14 cellular contexts compared by ENCODE assay signal in genomic region chr13:80524447-80525215, GRCh38.
"Had no signal": no experiment of that assay in that cellular context is flagged by ENCODE, and none has a peak within 500 bp of the region (broad histone marks: within the 10 kb centered on the region; RNA-seq: fewer than 3 reads in every experiment).

No MANE protein-coding gene starts in this region.

- H3K27me3 ChIP-seq: adrenal gland, upper lobe of left lung had no signal

- ATAC-seq: left ventricle myocardium superior; natural killer cell treated with Interleukin-12 subunit alpha and Interleukin-12 subunit beta and Interleukin-15 and Interleukin-18, amount 100 ng/mL, for 72 hours; sciatic nerve had no signal

- FAIRE-seq: islet of Langerhans had no signal

- H3K4me2 ChIP-seq: SK-N-SH had no signal

- DNase-seq: activated B cell treated with CpG ODN at 0.5 μM for 24 hours; activated CD4-positive, alpha-beta T cell treated with anti-CD3 and anti-CD28 coated beads, Interleukin-2, amount 10 ng/mL, durations not matched to agents 7 days and 5 days; activated naive CD4-positive, alpha-beta T cell treated with anti-CD3 and anti-CD28 coated beads, Interleukin-2, amount 10 ng/mL, durations not matched to agents 7 days and 5 days; activated T-cell treated with anti-CD3 and anti-CD28 coated beads for 4 hours; left ventricle myocardium superior; mesenchymal stem cell; SK-N-SH; stimulated activated CD4-positive, alpha-beta T cell treated with anti-CD3 and anti-CD28 coated beads, Interleukin-2, amount 100 ng/mL, for 24 hours; stimulated activated naive CD4-positive, alpha-beta T cell; upper lobe of left lung had no signal

- H3K36me3 ChIP-seq: adrenal gland, upper lobe of left lung had no signal

- H3K27ac ChIP-seq: adrenal gland, upper lobe of left lung had no signal

- H3K9me3 ChIP-seq: adrenal gland, SK-N-SH, upper lobe of left lung had no signal

- H3K4me3 ChIP-seq: adrenal gland, upper lobe of left lung had no signal

- H3K4me1 ChIP-seq: adrenal gland, upper lobe of left lung had no signal

- H3K9ac ChIP-seq: SK-N-SH had no signal
